7 cellular contexts compared by ENCODE assay signal in the genomic region with DNA sequence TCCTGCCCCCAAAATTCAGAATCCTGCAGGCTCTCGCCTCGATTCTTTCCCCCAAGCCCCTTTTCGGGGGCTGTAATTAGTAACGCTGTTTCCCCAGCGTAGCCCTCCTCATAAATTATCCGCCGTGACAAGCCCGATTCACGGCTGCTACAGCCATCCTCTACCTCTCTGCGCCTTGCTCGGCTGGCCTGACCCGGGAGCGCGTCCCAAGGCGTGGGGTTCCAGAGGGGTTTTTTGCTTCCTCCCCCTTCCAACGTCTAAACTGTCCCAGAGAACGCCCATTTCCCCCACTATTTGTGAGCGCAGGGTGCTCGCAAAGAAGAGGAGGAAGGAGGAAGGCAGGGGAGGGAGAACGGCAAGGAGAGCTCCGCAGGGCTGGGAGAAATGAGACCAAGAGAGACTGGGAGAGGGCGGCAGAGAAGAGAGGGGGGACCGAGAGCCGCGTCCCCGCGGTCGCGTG. TPM values are rescaled to one million over a fixed set of nuclear protein-coding genes. Genes with fewer than 3 reads are reported as not detected.
DNase-seq lines count a peak whose midpoint lies in the region; ATAC-seq and TF ChIP-seq lines count a peak whose summit lies in the region.
"Had no signal": no experiment of that assay in that cellular context is flagged by ENCODE, and none has a peak within 500 bp of the region (broad histone marks: within the 10 kb centered on the region; RNA-seq: fewer than 3 reads in every experiment).

No MANE protein-coding gene starts in this region.

- H3K79me2 ChIP-seq in OCI-LY3 (ENCODE audit: low read length) = no peaks in the 10 kb centered on the region

- H3K36me3 ChIP-seq in OCI-LY3 (replicated peaks; ENCODE audit: low read depth, low read length) (no peaks in the 10 kb centered on the region), gastrocnemius medialis (peaks cover 0 to 20% of the 10 kb centered on the region in 2 donors)

- ATAC-seq in gastrocnemius medialis (no peak), GM19395 (IDR thresholded peaks at IDR 0.05; ENCODE audit: unreplicated experiment) (no peak)

- H3K9ac ChIP-seq in OCI-LY3 (ENCODE audit: low read length) = peak overlapping the region; percentile 57

- CTCF ChIA-PET in GM10248 (lab: Yijun Ruan, JAX) = interaction anchor here (1.2 kb wide), 1 partner anchor 11 kb away, joined by 4 read pairs; no protein-coding TSS in a partner anchor

- POLR2A ChIA-PET in GM10248 (lab: Yijun Ruan, JAX) = no interaction called here

- H3K4me2 ChIP-seq in OCI-LY3 (ENCODE audit: low read length) = peak overlapping the region; percentile 96

- peaks cover 5% of the 10 kb centered on the region for H3K27me3 ChIP-seq in OCI-LY3 (ENCODE audit: low read depth, low read length)
- no peaks in the 10 kb centered on the region for H3K27me3 ChIP-seq in gastrocnemius medialis
- H3K27me3 ChIP-seq: MG63 had no signal

- TF ChIP-seq POLR2A in gastrocnemius medialis (IDR thresholded peaks at IDR 0.05) = no peak

- peak overlapping the region; percentile 88 for H3K4me3 ChIP-seq in OCI-LY3 (ENCODE audit: low read length)
- H3K4me3 ChIP-seq in fibroblast of pulmonary artery (replicated peaks; ENCODE audit: low read depth, low read length) = peak overlapping the region; percentile 48
- H3K4me3 ChIP-seq in gastrocnemius medialis = peak overlapping the region; percentile 56 to 68 (median 62)
- H3K4me3 ChIP-seq: MG63 had no signal

- H3K9me3 ChIP-seq in OCI-LY3 (ENCODE audit: insufficient read depth, low read length) (no peaks in the 10 kb centered on the region), gastrocnemius medialis (no peaks in the 10 kb centered on the region)
- H3K9me3 ChIP-seq: MG63 had no signal

- no peak for TF ChIP-seq CTCF in OCI-LY3 (IDR thresholded peaks at IDR 0.05; ENCODE audit: low read depth, low read length)
- TF ChIP-seq CTCF in fibroblast of pulmonary artery (IDR thresholded peaks at IDR 0.05; ENCODE audit: low read length, missing control alignments) = no peak
- TF ChIP-seq CTCF in gastrocnemius medialis (IDR thresholded peaks at IDR 0.05 in 4 of 5, conservative IDR thresholded peaks at IDR 0.05 in 1 of 5) = no peak
- TF ChIP-seq CTCF in GM10248 (IDR thresholded peaks at IDR 0.05; ENCODE audit: control extremely low read depth, extremely low read depth, low read depth, missing control alignments) = no peak

- H3K27ac ChIP-seq in OCI-LY3 (ENCODE audit: low read length) (no peak overlapping the region), gastrocnemius medialis (peak overlapping the region; percentile 79 to 94 (median 88))

- H4K20me1 ChIP-seq in OCI-LY3 (ENCODE audit: insufficient read depth, low read length) = no peaks in the 10 kb centered on the region

- H2AFZ ChIP-seq in OCI-LY3 (ENCODE audit: low read depth, low read length) = no peak overlapping the region; the same call in 1 of the 2 replicates

- in situ Hi-C loops in gastrocnemius medialis (cut with MboI; ENCODE audit: low sequenced_read_pairs in 4 of 4) = loop anchor here in 2 of 4 donors (5.0 to 10.0 kb wide), 3 partner anchors 288 to 778 kb away; no protein-coding TSS in a partner anchor

- DNase-seq in fibroblast of pulmonary artery (ENCODE audit: low read depth) = no peak
- DNase-seq in gastrocnemius medialis = no peak
- DNase-seq in GM10248 (ENCODE audit: extremely low spot score) = no peak
- no peak for DNase-seq in DMS114 treated with DMSO at 0.1 percent for 48 hours (lab: John Stamatoyannopoulos, UW; ENCODE audit: unreplicated experiment)
- DNase-seq: MG63 had no signal

- H3K4me1 ChIP-seq in OCI-LY3 (ENCODE audit: low read length) (0 out of 2 replicates have a peak, but pooled peaks cover 3% of the 10 kb centered on the region), gastrocnemius medialis (peaks cover 20 to 22% of the 10 kb centered on the region in 2 donors)

- intact Hi-C loops in gastrocnemius medialis (cut with DNase I; ENCODE audit: low total_unique reads) = no loop called here

RNA-seq across cellular contexts. Expression of a gene that starts 0.9 kb away (rescaled TPM):
- 1 to 10 TPM; 2.7 to 7.1 (median 7.0) TPM for total RNA-seq in gastrocnemius medialis

RNA-seq across cellular contexts. Expression of a gene that starts 5.0 kb away (rescaled TPM):
- 1 to 10 TPM; 2.6 to 5.6 (median 4.2) TPM for total RNA-seq in gastrocnemius medialis

RNA-seq across cellular contexts. Expression of a gene that starts 9.8 kb away (rescaled TPM):
- 1 to 10 TPM in 3 of 4 donors, under 1 TPM in 1; 0.53 to 6.2 (median 3.0) TPM for total RNA-seq in gastrocnemius medialis

RNA-seq across cellular contexts. Expression of a gene that starts 12.0 kb away (rescaled TPM):
- 1 to 10 TPM; 1.7 to 4.2 (median 2.9) TPM for total RNA-seq in gastrocnemius medialis

RNA-seq across cellular contexts. Expression of a gene that starts 13.9 kb away (rescaled TPM):
- 10 to 100 TPM in 1 of 4 donors, 1 to 10 TPM in 3; 5.3 to 12.8 (median 8.6) TPM for total RNA-seq in gastrocnemius medialis
